In the genomic region with DNA sequence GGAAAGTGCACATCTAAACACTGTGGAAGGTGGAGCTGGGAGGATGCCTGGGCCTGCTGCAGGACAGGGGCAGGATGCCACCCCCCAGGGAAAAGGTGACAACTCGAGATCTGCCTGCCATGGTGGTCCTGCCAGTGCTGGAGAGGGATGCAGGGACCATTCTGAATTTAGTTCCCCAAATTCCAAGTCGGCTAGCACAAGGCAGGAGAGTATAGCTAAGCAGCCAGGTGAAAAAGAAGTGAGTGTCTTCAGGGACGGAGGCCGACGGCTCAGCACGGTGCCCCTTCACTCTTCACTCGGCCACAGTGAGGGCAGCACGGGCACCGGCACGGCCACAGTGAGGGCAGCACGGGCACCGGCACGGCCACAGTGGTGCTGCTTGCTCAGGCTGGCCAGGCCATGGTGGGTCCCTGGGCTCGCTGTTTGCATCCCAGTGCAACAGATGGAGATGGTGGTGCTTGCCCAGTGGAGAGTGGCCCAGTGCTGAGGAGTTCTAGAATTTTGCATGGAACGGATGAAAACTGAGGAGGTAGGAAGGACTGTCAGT, we compare ENCODE assay signal across 21 cellular contexts.
DNase-seq lines count a peak whose midpoint lies in the region; ATAC-seq, FAIRE-seq and TF ChIP-seq lines count a peak whose summit lies in the region.
"Had no signal": no experiment of that assay in that cellular context is flagged by ENCODE, and none has a peak within 500 bp of the region (broad histone marks: within the 10 kb centered on the region; RNA-seq: fewer than 3 reads in every experiment).

No MANE protein-coding gene starts in this region.

- DNase-seq in RWPE2 (ENCODE audit: low spot score) (peak; percentile 47), HepG2 (ENCODE audit: low spot score) (no peak), spleen (peak; percentile 56)
- no peak for DNase-seq in stimulated activated CD8-positive, alpha-beta memory T cell treated with anti-CD3 and anti-CD28 coated beads, Interleukin-4, amount 100 ng/mL, for 48 hours
- DNase-seq: DMS 273 treated with DMSO at 0.1 percent for 48 hours, GDM1, Kasumi-1, MM.1S, NCI-H1092 treated with DMSO at 0.1 percent for 48 hours, NCI-H1694 treated with DMSO at 0.1 percent for 48 hours, NCI-H226, NCI-H524 treated with DMSO at 0.1 percent for 48 hours had no signal

- in situ Hi-C loops in HepG2 (cut with HindIII; ENCODE audit: extremely low pct_ligation_motif_present, low pct_unique_long_range_greater_than_20kb): no loop called here

- H3K27me3 ChIP-seq in BLaER1 (no peaks in the 10 kb centered on the region), RWPE2 (ENCODE audit: insufficient read depth, poor library complexity, severe bottlenecking) (peaks cover 10% of the 10 kb centered on the region), HepG2 (ENCODE audit: control insufficient read depth in 1 of 2, insufficient read depth in 2 of 2, low read length in 2 of 2) (peaks cover 10 to 48% of the 10 kb centered on the region in 2 experiments; a peak in 4 of 5 replicates), spleen (replicated peaks in 1 of 7) (no peaks in the 10 kb centered on the region)

- no peak overlapping the region for H2AFZ ChIP-seq in HepG2 (ENCODE audit: low read length)

- TF ChIP-seq RAD21 in HepG2 (CRISPR knock-in tag; IDR thresholded peaks at IDR 0.05): no peak

- no peak for FAIRE-seq in HepG2 (lab: Jason Lieb, UNC)
- FAIRE-seq: A549, GM12878, H54 had no signal

- peaks cover 39% of the 10 kb centered on the region for H3K4me1 ChIP-seq in BLaER1
- no peaks in the 10 kb centered on the region for H3K4me1 ChIP-seq in RWPE2 (ENCODE audit: insufficient read depth, poor library complexity, severe bottlenecking)
- no peaks in the 10 kb centered on the region for H3K4me1 ChIP-seq in HepG2 (ENCODE audit: insufficient read depth, low read length)
- no peaks in the 10 kb centered on the region for H3K4me1 ChIP-seq in spleen
- H3K4me1 ChIP-seq: A549 had no signal

- CTCF ChIA-PET in HepG2 (lab: Yijun Ruan, JAX; ENCODE audit: low intra/inter-chr PET ratio, low total read pairs): no interaction called here

- TF ChIP-seq POLR2A in HepG2 (IDR thresholded peaks at IDR 0.05; ENCODE audit: insufficient read depth in 1 of 2, low read depth in 2 of 2, low read length in 2 of 2): no peak
- TF ChIP-seq POLR2A in spleen (IDR thresholded peaks at IDR 0.05): no peak

- no peak for TF ChIP-seq CTCF in RWPE2 (IDR thresholded peaks at IDR 0.05; ENCODE audit: poor library complexity, severe bottlenecking)
- TF ChIP-seq CTCF in HepG2 (CRISPR knock-in tag; IDR thresholded peaks at IDR 0.05): no peak
- no peak for TF ChIP-seq CTCF in spleen (IDR thresholded peaks at IDR 0.05 in 8 of 11, conservative IDR thresholded peaks at IDR 0.05 in 3 of 11)

- 37% methylated on average over 12 of the region's 15 CpGs for WGBS in HepG2 (ENCODE audit: low lambda C conversion rate)
- WGBS in spleen, 5 donors: 82 to 92% (median 84%) methylated on average over 14 to 15 of the region's 15 CpGs

- no TSS peak for BruUV-seq in HepG2 (replicated peaks; lab: Mats Ljungman, UMichigan)

- no peak for TF ChIP-seq EP300 in HepG2 (IDR thresholded peaks at IDR 0.05; ENCODE audit: low read depth in 2 of 2, low read length in 2 of 2)
- TF ChIP-seq EP300 in HepG2 (CRISPR knock-in tag; IDR thresholded peaks at IDR 0.05; ENCODE audit: borderline replicate concordance): no peak

- peak overlapping the region; percentile 64; the same call in 1 of the 2 replicates for H3K4me2 ChIP-seq in BLaER1
- H3K4me2 ChIP-seq in HepG2 (ENCODE audit: low read depth, low read length): no peak overlapping the region
- H3K4me2 ChIP-seq: A549 had no signal

- intact Hi-C loops in HepG2 (cut with micrococcal nuclease; ENCODE audit: unreplicated experiment): loop anchor here (10.0 kb wide), 1 partner anchor 59 kb away; no protein-coding TSS in a partner anchor
- intact Hi-C loops in spleen (cut with DNase I; ENCODE audit: low total_unique reads): no loop called here

- no peaks in the 10 kb centered on the region for H3K79me2 ChIP-seq in HepG2 (ENCODE audit: insufficient read depth, low read length)

- H3K27ac ChIP-seq in BLaER1 (no peak overlapping the region), RWPE2 (ENCODE audit: poor library complexity, severe bottlenecking) (no peak overlapping the region), HepG2 (ENCODE audit: extremely low read length, insufficient read depth, low read length) (no peak overlapping the region), spleen (no peak overlapping the region)
- H3K27ac ChIP-seq: C4-2B had no signal

- POLR2A ChIA-PET in HepG2 (lab: Yijun Ruan, JAX): interaction anchor here (1.4 to 1.7 kb wide), 2 partner anchors 10 to 12 kb away, joined by 4 to 8 read pairs; no protein-coding TSS in a partner anchor

- no peaks in the 10 kb centered on the region for H3K9me3 ChIP-seq in BLaER1
- H3K9me3 ChIP-seq in RWPE2 (ENCODE audit: severe bottlenecking): no peaks in the 10 kb centered on the region
- H3K9me3 ChIP-seq in HepG2 (ENCODE audit: low read length): no peaks in the 10 kb centered on the region
- no peaks in the 10 kb centered on the region for H3K9me3 ChIP-seq in spleen
- H3K9me3 ChIP-seq: A549 had no signal

- no peaks in the 10 kb centered on the region for H4K20me1 ChIP-seq in BLaER1
- H4K20me1 ChIP-seq in HepG2 (ENCODE audit: insufficient read depth, low read length): no peaks in the 10 kb centered on the region

- H3K4me3 ChIP-seq in BLaER1 (no peak overlapping the region), RWPE2 (ENCODE audit: severe bottlenecking) (no peak overlapping the region), HepG2 (replicated peaks in 1 of 3; ENCODE audit: insufficient read depth in 1 of 3, low read depth in 2 of 3, low read length in 3 of 3) (no peak overlapping the region), spleen (no peak overlapping the region)
- H3K4me3 ChIP-seq: A549, GM12878 had no signal

- H3K36me3 ChIP-seq in BLaER1 (no peaks in the 10 kb centered on the region), RWPE2 (ENCODE audit: low read depth) (no peaks in the 10 kb centered on the region), HepG2 (replicated peaks in 1 of 2; ENCODE audit: control insufficient read depth in 1 of 2, insufficient read depth in 2 of 2, low read length in 2 of 2) (no peaks in the 10 kb centered on the region), spleen (no peaks in the 10 kb centered on the region)

- H3K9ac ChIP-seq in BLaER1 (no peak overlapping the region), HepG2 (ENCODE audit: insufficient read depth, low read depth, low read length) (no peak overlapping the region)

- ATAC-seq in RWPE2 (ENCODE audit: low read depth) (no peak), HepG2 (peak; percentile 50), HG03097 (IDR thresholded peaks at IDR 0.05; ENCODE audit: low FRiP score, unreplicated experiment) (no peak), GM21717 (IDR thresholded peaks at IDR 0.05; ENCODE audit: unreplicated experiment) (no peak), HG03439 (IDR thresholded peaks at IDR 0.05; ENCODE audit: unreplicated experiment) (no peak)
- ATAC-seq: A549, GM12878, Right ventricle myocardium inferior had no signal

TF ChIP-seq in HepG2, 621 proteins besides CTCF, POLR2A, EP300 and RAD21:
- TF ChIP-seq ZBTB49 (CRISPR knock-in tag; IDR thresholded peaks at IDR 0.05; ENCODE audit: borderline replicate concordance) (no peak), NR2C2 (CRISPR knock-in tag; IDR thresholded peaks at IDR 0.05; ENCODE audit: borderline replicate concordance) (no peak), AGO2 (optimal IDR thresholded peaks at IDR 0.05; ENCODE audit: low read depth, low read length) (peak; percentile 32), ZNF749 (CRISPR knock-in tag; IDR thresholded peaks at IDR 0.05; ENCODE audit: borderline replicate concordance) (no peak), ZNF570 (CRISPR knock-in tag; IDR thresholded peaks at IDR 0.05; ENCODE audit: borderline replicate concordance) (no peak), ZNF598 (CRISPR knock-in tag; IDR thresholded peaks at IDR 0.05; ENCODE audit: borderline replicate concordance) (no peak), HNRNPK (IDR thresholded peaks at IDR 0.05; ENCODE audit: low read depth, low read length, poor library complexity, severe bottlenecking) (no peak), AGO1 (IDR thresholded peaks at IDR 0.05; ENCODE audit: low read depth, low read length, poor library complexity, severe bottlenecking) (peak; percentile 34)

Comparison
In these comparisons a context has a peak if more than half of its experiments do, and no peak if none do; other contexts are left out.
1. DNase-seq: peak in RWPE2 (single experiment) and spleen (single experiment); none in HepG2 (single experiment) and stimulated activated CD8-positive, alpha-beta memory T cell treated with anti-CD3 and anti-CD28 coated beads, Interleukin-4, amount 100 ng/mL, for 48 hours (single experiment).